Comparison of ENCODE assay signal across 23 cellular contexts in genomic region chr11:40689823-40690222, GRCh38.
"Had no signal": no experiment of that assay in that cellular context is flagged by ENCODE, and none has a peak within 500 bp of the region (broad histone marks: within the 10 kb centered on the region; RNA-seq: fewer than 3 reads in every experiment).

No MANE protein-coding gene starts in this region.

- H3K4me3 Mint-ChIP-seq: mesothelial cell of epicardium, naive B cell had no signal

- H3K27ac Mint-ChIP-seq: mesothelial cell of epicardium, naive B cell had no signal

- H3K4me1 ChIP-seq: esophagus muscularis mucosa, foreskin keratinocyte, gastroesophageal sphincter, heart right ventricle, left ventricle myocardium inferior, lower lobe of right lung had no signal

- FAIRE-seq: colon, endothelial cell of umbilical vein, islet of Langerhans, keratinocyte had no signal

- H3K27me3 ChIP-seq: dorsolateral prefrontal cortex, esophagus muscularis mucosa, foreskin keratinocyte, gastroesophageal sphincter, heart right ventricle had no signal

- H3K36me3 Mint-ChIP-seq: mesothelial cell of epicardium, naive B cell had no signal

- H3K4me3 ChIP-seq: coronary artery, dorsolateral prefrontal cortex, esophagus muscularis mucosa, gastroesophageal sphincter, heart right ventricle, left ventricle myocardium inferior, lower lobe of right lung, mucosa of descending colon had no signal

- H3K9me3 Mint-ChIP-seq: mesothelial cell of epicardium had no signal

- ATAC-seq: foreskin keratinocyte, gastroesophageal sphincter, heart right ventricle, left cardiac atrium, lower lobe of right lung, mucosa of descending colon had no signal

- H3K27me3 Mint-ChIP-seq: naive B cell had no signal

- DNase-seq: dermis blood vessel endothelial cell; dorsolateral prefrontal cortex; effector CD4-positive, alpha-beta T cell; effector memory CD4-positive, alpha-beta T cell; foreskin keratinocyte; glutamatergic neuron; head of caudate nucleus; heart right ventricle; hippocampal formation; left cardiac atrium; left ventricle myocardium inferior; lower lobe of right lung; mesenchymal stem cell; mucosa of descending colon; naive B cell had no signal

- H3K4me1 Mint-ChIP-seq: mesothelial cell of epicardium, naive B cell had no signal

- H3K9me3 ChIP-seq: esophagus muscularis mucosa, gastroesophageal sphincter, lower lobe of right lung had no signal

- H3K27ac ChIP-seq: coronary artery, dorsolateral prefrontal cortex, esophagus muscularis mucosa, foreskin keratinocyte, gastroesophageal sphincter, heart right ventricle, left ventricle myocardium inferior, lower lobe of right lung had no signal

- H3K36me3 ChIP-seq: esophagus muscularis mucosa, gastroesophageal sphincter, heart right ventricle, left ventricle myocardium inferior, lower lobe of right lung had no signal
